ENCODE assay signal across 8 cellular contexts in genomic region chr12:124565656-124566180, GRCh38. TPM values are rescaled to one million over a fixed set of nuclear protein-coding genes. Genes with fewer than 3 reads are reported as not detected.
DNase-seq lines count a peak whose midpoint lies in the region; ATAC-seq, FAIRE-seq and TF ChIP-seq lines count a peak whose summit lies in the region.

No MANE protein-coding gene starts in this region.

- WGBS in esophagus muscularis mucosa: 0% methylated on average over 9 of the region's 14 CpGs
- WGBS in trophoblast cell (ENCODE audit: extremely low coverage, insufficient coverage, insufficient read length): no CpG with 5 or more reads among the region's 14 CpGs

- H3K36me3 ChIP-seq in DND-41 (ENCODE audit: insufficient read depth, low read length) (no peaks in the 10 kb centered on the region; the same call in 1 of the 2 replicates), Peyer's patch (no peaks in the 10 kb centered on the region), esophagus muscularis mucosa (no peaks in the 10 kb centered on the region), trophoblast cell (ENCODE audit: control insufficient read depth in 1 of 2, insufficient read depth in 2 of 2, low read length in 2 of 2) (no peaks in the 10 kb centered on the region)

- FAIRE-seq in D721Med (lab: Jason Lieb, UNC): no peak

- H3K79me2 ChIP-seq in DND-41 (ENCODE audit: insufficient read depth, low read length): peaks cover 65% of the 10 kb centered on the region
- H3K79me2 ChIP-seq in trophoblast cell (ENCODE audit: control insufficient read depth, insufficient read depth, low read length, poor library complexity): peaks cover 48% of the 10 kb centered on the region

- no peak for ATAC-seq in DND-41 (ENCODE audit: insufficient read depth, low read depth)
- ATAC-seq in GM18907 (IDR thresholded peaks at IDR 0.05; ENCODE audit: unreplicated experiment): no peak

- TF ChIP-seq POLR2A in Peyer's patch (IDR thresholded peaks at IDR 0.05) (no peak), esophagus muscularis mucosa (IDR thresholded peaks at IDR 0.05; ENCODE audit: low read depth) (no peak)

- no peak overlapping the region for H4K12ac ChIP-seq in trophoblast cell (ENCODE audit: low read depth, low read length)

- H2AFZ ChIP-seq in DND-41 (ENCODE audit: low read depth, low read length) (no peak overlapping the region), trophoblast cell (ENCODE audit: insufficient read depth, low read length, poor library complexity) (no peak overlapping the region)

- H4K91ac ChIP-seq in trophoblast cell (ENCODE audit: low read depth, low read length): no peak overlapping the region

- H3K23ac ChIP-seq in trophoblast cell (ENCODE audit: low read length): no peak overlapping the region

- no peak overlapping the region for H3K14ac ChIP-seq in trophoblast cell (ENCODE audit: low read length)

- no peak overlapping the region for H2BK5ac ChIP-seq in trophoblast cell (ENCODE audit: low read depth, low read length, poor library complexity)

- peaks cover 56% of the 10 kb centered on the region for H4K20me1 ChIP-seq in DND-41 (ENCODE audit: insufficient read depth, low read length)

- H3K4me1 ChIP-seq in DND-41 (ENCODE audit: insufficient read depth, low read length) (peaks cover 32% of the 10 kb centered on the region), Peyer's patch (peaks cover 0 to 59% (median 23%) of the 10 kb centered on the region in 4 donors), esophagus muscularis mucosa (peaks cover 63 to 80% (median 74%) of the 10 kb centered on the region in 4 donors), trophoblast cell (ENCODE audit: control insufficient read depth in 1 of 2, insufficient read depth in 2 of 2, low read length in 2 of 2) (peaks cover 32 to 39% of the 10 kb centered on the region in 2 experiments)

- TF ChIP-seq EP300 in esophagus muscularis mucosa (IDR thresholded peaks at IDR 0.05): no peak

- peaks cover 26% of the 10 kb centered on the region for H3K79me1 ChIP-seq in trophoblast cell (ENCODE audit: low read length)

- H3K4me2 ChIP-seq in DND-41 (ENCODE audit: insufficient read depth, low read length): peak overlapping the region; percentile 91
- H3K4me2 ChIP-seq in trophoblast cell (ENCODE audit: low read length): peak overlapping the region; percentile 79

- no peak overlapping the region for H2BK12ac ChIP-seq in trophoblast cell (ENCODE audit: low read length)

- H3K27ac ChIP-seq in DND-41 (ENCODE audit: low read length) (peak overlapping the region; percentile 78; the same call in 1 of the 2 replicates), Peyer's patch (peak overlapping the region; percentile 86 to 98 (median 95)), esophagus muscularis mucosa (replicated peaks in 1 of 4) (peak overlapping the region; percentile 92 to 99 (median 97)), trophoblast cell (ENCODE audit: low read depth, low read length) (no peak overlapping the region)

- peak overlapping the region; percentile 78 for H3K4ac ChIP-seq in trophoblast cell (ENCODE audit: low read depth, low read length)

- peak overlapping the region; percentile 79 for H3K9ac ChIP-seq in DND-41 (ENCODE audit: low read depth, low read length)
- peak overlapping the region; percentile 50 for H3K9ac ChIP-seq in trophoblast cell (ENCODE audit: low read length)

- H2AK5ac ChIP-seq in trophoblast cell (ENCODE audit: low read length): peak overlapping the region; percentile 60

- no peak for TF ChIP-seq CTCF in DND-41 (IDR thresholded peaks at IDR 0.05; ENCODE audit: borderline replicate concordance, extremely low read depth, low read length, poor library complexity, severe bottlenecking)
- no peak for TF ChIP-seq CTCF in Peyer's patch (IDR thresholded peaks at IDR 0.05)
- TF ChIP-seq CTCF in esophagus muscularis mucosa (IDR thresholded peaks at IDR 0.05): no peak
- TF ChIP-seq CTCF in D721Med (IDR thresholded peaks at IDR 0.05; ENCODE audit: insufficient read depth, missing control alignments): no peak

- H3K4me3 ChIP-seq in DND-41 (ENCODE audit: low read depth in 1 of 2, low read length in 2 of 2) (peak overlapping the region; percentile 91 to 96), Peyer's patch (peak overlapping the region; percentile 63 to 95 (median 92)), esophagus muscularis mucosa (peak overlapping the region; percentile 79 to 96 (median 88)), trophoblast cell (ENCODE audit: low read depth, low read length) (peak overlapping the region; percentile 92)

- H4K8ac ChIP-seq in trophoblast cell (ENCODE audit: low read depth, low read length): no peak overlapping the region

- H3K27me3 ChIP-seq in DND-41 (ENCODE audit: insufficient read depth, low read length, poor library complexity): no peaks in the 10 kb centered on the region
- H3K27me3 ChIP-seq in Peyer's patch: no peaks in the 10 kb centered on the region
- H3K27me3 ChIP-seq in esophagus muscularis mucosa: no peaks in the 10 kb centered on the region
- no peaks in the 10 kb centered on the region for H3K27me3 ChIP-seq in trophoblast cell (ENCODE audit: insufficient read depth, low read length)

- no peak overlapping the region for H2BK120ac ChIP-seq in trophoblast cell (ENCODE audit: insufficient read depth, low read length, poor library complexity)

- DNase-seq in DND-41: no peak
- no peak for DNase-seq in Peyer's patch
- no peak for DNase-seq in esophagus muscularis mucosa (ENCODE audit: extremely low spot score)
- no peak for DNase-seq in trophoblast cell
- no peak for DNase-seq in dermis blood vessel endothelial cell
- DNase-seq in D721Med (ENCODE audit: insufficient read length, low spot score): no peak
- DNase-seq in NCI-H146 treated with DMSO at 0.1 percent for 48 hours (lab: John Stamatoyannopoulos, UW; ENCODE audit: unreplicated experiment): no peak

- peak overlapping the region; percentile 77 for H3K18ac ChIP-seq in trophoblast cell (ENCODE audit: low read length)

- no peaks in the 10 kb centered on the region for H3K9me3 ChIP-seq in DND-41 (ENCODE audit: insufficient read depth, low read length, severe bottlenecking)
- no peaks in the 10 kb centered on the region for H3K9me3 ChIP-seq in Peyer's patch
- H3K9me3 ChIP-seq in esophagus muscularis mucosa: no peaks in the 10 kb centered on the region
- H3K9me3 ChIP-seq in trophoblast cell (ENCODE audit: insufficient read depth, low read depth, low read length): no peaks in the 10 kb centered on the region

- intact Hi-C loops in esophagus muscularis mucosa (cut with DNase I): no loop called here

RNA-seq across cellular contexts. Expression of gene NCOR2, which starts 1.7 kb away (rescaled TPM):
- total RNA-seq in Peyer's patch: 100 to 1,000 TPM; 105 to 330 (median 148) TPM
- total RNA-seq in esophagus muscularis mucosa: 100 to 1,000 TPM; 107 to 188 (median 131) TPM
- 147 and 153 TPM in 2 replicates for polyA plus RNA-seq in trophoblast cell (2013)
- total RNA-seq in dermis blood vessel endothelial cell: 25.7 and 44.3 TPM in 2 replicates
